ENCODE assay signal across 24 cellular contexts in genomic region chr17:45156242-45156641, GRCh38. TPM values are rescaled to one million over a fixed set of nuclear protein-coding genes. Genes with fewer than 3 reads are reported as not detected.
DNase-seq lines count a peak whose midpoint lies in the region; ATAC-seq and TF ChIP-seq lines count a peak whose summit lies in the region.
"Had no signal": no experiment of that assay in that cellular context is flagged by ENCODE, and none has a peak within 500 bp of the region (broad histone marks: within the 10 kb centered on the region; RNA-seq: fewer than 3 reads in every experiment).

No MANE protein-coding gene starts in this region.

- no peaks in the 10 kb centered on the region for H3K9me3 Mint-ChIP-seq in activated naive CD8-positive, alpha-beta T cell (ENCODE audit: low read depth)
- no peaks in the 10 kb centered on the region for H3K9me3 Mint-ChIP-seq in activated naive CD8-positive, alpha-beta T cell treated with anti-CD3 and anti-CD28 coated beads, Interleukin-2, amount 50 U/mL, for 24 hours
- H3K9me3 Mint-ChIP-seq: CD14-positive monocyte, immature natural killer cell had no signal

- ATAC-seq in activated naive CD8-positive, alpha-beta T cell treated with anti-CD3 and anti-CD28 coated beads, Interleukin-2, amount 50 U/mL, for 24 hours: no peak
- ATAC-seq in T-helper 17 cell (no peak), lower lobe of right lung (peak; percentile 59 to 71)
- ATAC-seq: foreskin keratinocyte, HepG2 had no signal

- H3K9ac ChIP-seq in skeletal muscle tissue (ENCODE audit: low read depth in 1 of 3, low read length in 3 of 3) (no peak overlapping the region), Karpas-422 (ENCODE audit: low read length) (no peak overlapping the region)

- H3K27me3 Mint-ChIP-seq in activated naive CD8-positive, alpha-beta T cell: no peaks in the 10 kb centered on the region
- no peaks in the 10 kb centered on the region for H3K27me3 Mint-ChIP-seq in activated naive CD8-positive, alpha-beta T cell treated with anti-CD3 and anti-CD28 coated beads, Interleukin-2, amount 50 U/mL, for 24 hours
- H3K27me3 Mint-ChIP-seq in T-helper 17 cell: no peaks in the 10 kb centered on the region

- H3K4me2 ChIP-seq in Karpas-422 (ENCODE audit: low read depth, low read length, poor library complexity, severe bottlenecking): no peak overlapping the region

- intact Hi-C loops in lower lobe of right lung (cut with DNase I): no loop called here

- peaks cover 13% of the 10 kb centered on the region for H3K79me2 ChIP-seq in Karpas-422 (ENCODE audit: low read length)

- H3K4me3 ChIP-seq in lower lobe of right lung (no peak overlapping the region), skeletal muscle tissue (ENCODE audit: low read length in 3 of 3) (no peak overlapping the region), Karpas-422 (ENCODE audit: low read length) (no peak overlapping the region)
- H3K4me3 ChIP-seq: adrenal gland, SK-N-MC had no signal

- peaks cover 25% of the 10 kb centered on the region for H4K20me1 ChIP-seq in Karpas-422 (ENCODE audit: insufficient read depth, low read depth, low read length)

- DNase-seq in activated naive CD8-positive, alpha-beta T cell treated with anti-CD3 and anti-CD28 coated beads, Interleukin-2, amount 50 U/mL, for 24 hours: no peak
- DNase-seq in T-helper 17 cell: no peak
- no peak for DNase-seq in lower lobe of right lung
- DNase-seq in NCI-H187 (lab: John Stamatoyannopoulos, UW): no peak
- DNase-seq in NCI-H774 (lab: John Stamatoyannopoulos, UW): no peak
- DNase-seq in Karpas-422: no peak
- DNase-seq: ACHN; activated CD4-positive, alpha-beta T cell treated with anti-CD3 and anti-CD28 coated beads for 48 hours; activated effector memory CD4-positive, alpha-beta T cell treated with Interleukin-2 at 50 U/mL for 16 hours; brain microvascular endothelial cell; effector CD8-positive, alpha-beta T cell; erythroblast; foreskin keratinocyte; immature natural killer cell; NCI-H1092; NCI-H1930; NCI-H69; T-helper 2 cell had no signal

- H3K27ac Mint-ChIP-seq in activated naive CD8-positive, alpha-beta T cell: peak overlapping the region; percentile 59
- H3K27ac Mint-ChIP-seq in activated naive CD8-positive, alpha-beta T cell treated with anti-CD3 and anti-CD28 coated beads, Interleukin-2, amount 50 U/mL, for 24 hours: no peak overlapping the region
- H3K27ac Mint-ChIP-seq in T-helper 17 cell: peak overlapping the region; percentile 53

- peak overlapping the region; percentile 43 for H3K27ac ChIP-seq in lower lobe of right lung
- H3K27ac ChIP-seq in skeletal muscle tissue (ENCODE audit: low read depth, low read length): peak overlapping the region; percentile 21
- H3K27ac ChIP-seq in Karpas-422 (ENCODE audit: low read length): no peak overlapping the region
- H3K27ac ChIP-seq: brain microvascular endothelial cell, foreskin keratinocyte had no signal

- H3K36me3 ChIP-seq in lower lobe of right lung: no peaks in the 10 kb centered on the region
- peaks cover 0 to 6% (median 0%) of the 10 kb centered on the region in 3 donors for H3K36me3 ChIP-seq in skeletal muscle tissue (ENCODE audit: control insufficient read depth in 3 of 3, insufficient read depth in 3 of 3, low read length in 3 of 3)
- H3K36me3 ChIP-seq in Karpas-422 (ENCODE audit: insufficient read depth, low read length): peaks cover 6% of the 10 kb centered on the region; the same call in 1 of the 2 replicates
- H3K36me3 ChIP-seq: adrenal gland, brain microvascular endothelial cell had no signal

- H3K9me3 ChIP-seq in T-helper 17 cell (ENCODE audit: control insufficient read depth, low read length, poor library complexity, severe bottlenecking) (no peaks in the 10 kb centered on the region), lower lobe of right lung (no peaks in the 10 kb centered on the region), skeletal muscle tissue (ENCODE audit: control insufficient read depth in 3 of 3, low read length in 3 of 3) (no peaks in the 10 kb centered on the region), Karpas-422 (ENCODE audit: low read length) (no peaks in the 10 kb centered on the region)
- H3K9me3 ChIP-seq: adrenal gland had no signal

- no peak overlapping the region for H2AFZ ChIP-seq in Karpas-422 (ENCODE audit: low read length)

- TF ChIP-seq CTCF in lower lobe of right lung (IDR thresholded peaks at IDR 0.05): no peak

- H3K4me3 Mint-ChIP-seq in activated naive CD8-positive, alpha-beta T cell: no peak overlapping the region
- H3K4me3 Mint-ChIP-seq in activated naive CD8-positive, alpha-beta T cell treated with anti-CD3 and anti-CD28 coated beads, Interleukin-2, amount 50 U/mL, for 24 hours: no peak overlapping the region
- H3K4me3 Mint-ChIP-seq in T-helper 17 cell: no peak overlapping the region
- H3K4me3 Mint-ChIP-seq: CD14-positive monocyte, immature natural killer cell had no signal

- H3K4me1 Mint-ChIP-seq in activated naive CD8-positive, alpha-beta T cell (ENCODE audit: low read depth): peaks cover 44% of the 10 kb centered on the region
- peaks cover 40% of the 10 kb centered on the region for H3K4me1 Mint-ChIP-seq in activated naive CD8-positive, alpha-beta T cell treated with anti-CD3 and anti-CD28 coated beads, Interleukin-2, amount 50 U/mL, for 24 hours
- peaks cover 23% of the 10 kb centered on the region for H3K4me1 Mint-ChIP-seq in T-helper 17 cell

- H3K9me2 ChIP-seq in Karpas-422 (replicated peaks; ENCODE audit: insufficient read depth, low read length): no peaks in the 10 kb centered on the region

- H3K27me3 ChIP-seq in lower lobe of right lung (ENCODE audit: low read depth) (no peaks in the 10 kb centered on the region), skeletal muscle tissue (ENCODE audit: control insufficient read depth in 3 of 3, insufficient read depth in 3 of 3, low read length in 3 of 3) (no peaks in the 10 kb centered on the region), Karpas-422 (ENCODE audit: low read length) (no peaks in the 10 kb centered on the region)
- H3K27me3 ChIP-seq: adrenal gland, brain microvascular endothelial cell, foreskin keratinocyte had no signal

- H3K36me3 Mint-ChIP-seq in activated naive CD8-positive, alpha-beta T cell: peaks cover 8% of the 10 kb centered on the region
- H3K36me3 Mint-ChIP-seq in activated naive CD8-positive, alpha-beta T cell treated with anti-CD3 and anti-CD28 coated beads, Interleukin-2, amount 50 U/mL, for 24 hours (ENCODE audit: low read depth): peaks cover 18% of the 10 kb centered on the region
- peaks cover under 1% of the 10 kb centered on the region for H3K36me3 Mint-ChIP-seq in T-helper 17 cell (ENCODE audit: low read depth)

- H3K4me1 ChIP-seq in lower lobe of right lung (peaks cover 71% of the 10 kb centered on the region), skeletal muscle tissue (ENCODE audit: control insufficient read depth in 3 of 3, insufficient read depth in 3 of 3, low read length in 3 of 3) (peaks cover 31 to 55% (median 34%) of the 10 kb centered on the region in 3 donors), Karpas-422 (ENCODE audit: low read length) (peaks cover 13% of the 10 kb centered on the region)

RNA-seq across cellular contexts. Expression of gene HEXIM2, which starts 5.4 kb away (rescaled TPM):
- total RNA-seq in T-helper 17 cell (10 to 100 TPM in 1 of 2 donors, 1 to 10 TPM in 1; 1.5 to 12.3 TPM), lower lobe of right lung (6.4 TPM), skeletal muscle tissue (10.4 TPM)
- total RNA-seq in Karpas-422 (2014; rRNA removed; shearing (Covaris generic); ENCODE audit: low replicate concordance): 1.4 and 14.3 TPM in 2 replicates

RNA-seq across cellular contexts. Expression of gene HEXIM1, which starts 8.0 kb away (rescaled TPM):
- 10 to 100 TPM; 52.4 to 71.8 TPM for total RNA-seq in T-helper 17 cell
- total RNA-seq in lower lobe of right lung: 33.9 TPM
- 14.6 TPM for total RNA-seq in skeletal muscle tissue
- total RNA-seq in Karpas-422 (2014; rRNA removed; shearing (Covaris generic); ENCODE audit: low replicate concordance): 3.5 and 3.7 TPM in 2 replicates

RNA-seq across cellular contexts. Expression of gene ACBD4, which starts 20.8 kb away (rescaled TPM):
- total RNA-seq in T-helper 17 cell: 10 to 100 TPM; 13.6 to 18.9 TPM
- total RNA-seq in lower lobe of right lung: 16.6 TPM
- 3.1 TPM for total RNA-seq in skeletal muscle tissue
- 11.4 and 13.4 TPM in 2 replicates for total RNA-seq in Karpas-422 (2014; rRNA removed; shearing (Covaris generic); ENCODE audit: low replicate concordance)

RNA-seq across cellular contexts. Expression of gene PLCD3, which starts 23.9 kb away (rescaled TPM):
- 1 to 10 TPM; 3.7 to 5.0 TPM for total RNA-seq in T-helper 17 cell
- 38.3 TPM for total RNA-seq in lower lobe of right lung
- total RNA-seq in skeletal muscle tissue: 12.0 TPM
- total RNA-seq in Karpas-422 (2014; rRNA removed; shearing (Covaris generic); ENCODE audit: low replicate concordance): 0.45 TPM in 1 of 2 replicates, not detected in the other

Comparison
In these comparisons a context has a peak if more than half of its experiments do, and no peak if none do; other contexts are left out.
1. ATAC-seq: peak in lower lobe of right lung (2 of 2); none in activated naive CD8-positive, alpha-beta T cell treated with anti-CD3 and anti-CD28 coated beads, Interleukin-2, amount 50 U/mL, for 24 hours (single experiment) and T-helper 17 cell (single experiment).